8 cellular contexts compared by ENCODE assay signal in the genomic region with DNA sequence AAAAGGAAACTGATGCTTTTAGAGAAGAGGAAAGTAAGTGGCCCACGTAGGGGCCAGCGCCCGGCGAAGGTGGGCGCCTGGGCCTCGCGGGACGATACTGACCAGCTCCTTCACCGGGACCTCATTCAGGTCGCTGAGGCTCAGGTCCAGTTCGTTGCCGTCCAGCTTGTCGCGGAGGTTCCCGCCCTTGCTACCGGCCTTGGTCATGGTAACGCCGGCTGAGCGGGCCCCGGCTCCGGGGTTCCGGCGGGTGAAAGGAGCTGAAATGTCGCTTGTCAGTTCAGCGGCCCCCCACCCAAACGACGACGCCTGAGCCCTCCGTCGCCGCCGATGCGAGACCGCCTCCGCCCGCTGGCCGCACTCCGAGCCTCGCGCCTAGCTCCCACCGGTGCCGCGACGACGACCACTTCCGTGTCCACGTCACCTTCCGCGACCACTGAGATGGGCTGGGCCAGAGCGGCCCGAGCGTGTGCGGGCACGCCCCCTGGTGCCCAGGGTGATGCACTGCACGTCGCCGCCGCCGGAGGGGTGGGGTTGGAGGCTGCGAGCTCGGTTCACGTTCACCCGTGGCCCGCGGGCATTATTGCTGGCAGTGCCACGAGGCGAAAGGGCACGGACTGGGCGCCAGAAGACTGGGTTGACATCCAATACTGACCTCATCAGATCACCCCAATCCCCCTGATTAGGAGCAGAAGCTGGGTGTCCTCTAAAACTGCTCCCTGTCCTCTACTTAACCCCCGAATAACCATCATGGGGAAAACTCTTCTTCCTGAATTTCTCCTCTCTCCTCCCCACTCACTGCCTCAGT. TPM values are rescaled to one million over a fixed set of nuclear protein-coding genes. Genes with fewer than 3 reads are reported as not detected.
DNase-seq lines count a peak whose midpoint lies in the region; ATAC-seq, FAIRE-seq and TF ChIP-seq lines count a peak whose summit lies in the region.

A gene (minus strand): TSS at position 413 of the 808 bp plus-strand sequence. CDS start 206 bp downstream, at position 207.

- H2BK20ac ChIP-seq in H1 (ENCODE audit: low read length), result no peak within 1 kb of the TSS

- TF ChIP-seq RAD21 in H1 (IDR thresholded peaks at IDR 0.05 in 1 of 2, conservative IDR thresholded peaks at IDR 0.05 in 1 of 2; ENCODE audit: low read depth in 2 of 2, low read length in 2 of 2), result peak; percentile 19 to 52; a peak in 3 of 4 replicates

- H3K4me1 ChIP-seq in H1 (replicated peaks in 1 of 4; ENCODE audit: control insufficient read depth in 3 of 4, insufficient read depth in 4 of 4, low read length in 3 of 4), result no peaks in the 10 kb centered on the region; a peak in 3 of 7 replicates
- peaks cover 5% of the 10 kb centered on the region for H3K4me1 ChIP-seq in mesendoderm (ENCODE audit: control insufficient read depth, low read depth, low read length)

- peaks cover 7% of the 10 kb centered on the region; the same call in 1 of the 2 replicates for H3K23me2 ChIP-seq in H1 (ENCODE audit: low read depth, low read length)

- H3K4me3 ChIP-seq in H1 (ENCODE audit: extremely low read depth in 1 of 4, insufficient read depth in 2 of 4, low read depth in 3 of 4, low read length in 4 of 4) (peak within 1 kb of the TSS; percentile 64 to 92 (median 80)), mesendoderm (ENCODE audit: low read length) (peak within 1 kb of the TSS; percentile 87)

- POLR2A ChIA-PET in H1 (lab: Charles Lee; ENCODE audit: partially characterized antibody), result interaction anchor here (0.6 to 27.4 kb wide), 15 partner anchors 8 to 227 kb away, joined by 3 to 313 read pairs (median 5); a partner anchor contains a TSS

- 0 out of 2 replicates have a peak within 1 kb of the TSS, but pooled peaks have one; percentile 61 for H2BK15ac ChIP-seq in H1 (ENCODE audit: low read length)
- H2BK15ac ChIP-seq in mesendoderm (replicated peaks; ENCODE audit: low read depth), result no peak within 1 kb of the TSS

- H2BK120ac ChIP-seq in H1 (replicated peaks; ENCODE audit: low read depth, low read length) (peak within 1 kb of the TSS; percentile 18), mesendoderm (ENCODE audit: low read depth, low read length) (no peak within 1 kb of the TSS)

- H3K79me2 ChIP-seq in H1 (ENCODE audit: control insufficient read depth in 1 of 2, insufficient read depth in 2 of 2, low read length in 2 of 2) (peaks cover 0 to 18% of the 10 kb centered on the region in 2 experiments; a peak in 3 of 4 replicates), mesendoderm (ENCODE audit: control insufficient read depth, insufficient read depth, low read length) (peaks cover 25% of the 10 kb centered on the region)

- H3K9me3 ChIP-seq in H1 (ENCODE audit: insufficient read depth in 2 of 2, low read depth in 1 of 2, low read length in 1 of 2), result peaks cover 0 to 3% of the 10 kb centered on the region in 2 experiments; a peak in 1 of 4 replicates

- H3K23ac ChIP-seq in H1 (ENCODE audit: insufficient read length) (no peak within 1 kb of the TSS), mesendoderm (ENCODE audit: low read length) (peak within 1 kb of the TSS; percentile 72)

- H3K27ac ChIP-seq in H1 (ENCODE audit: low read depth, low read length) (no peak within 1 kb of the TSS; the same call in 1 of the 2 replicates), mesendoderm (ENCODE audit: low read depth, low read length) (no peak within 1 kb of the TSS)

- no peak within 1 kb of the TSS for H4K91ac ChIP-seq in H1 (replicated peaks; ENCODE audit: insufficient read length, low read length)

- TF ChIP-seq POLR2A in H1 (IDR thresholded peaks at IDR 0.05; ENCODE audit: control extremely low read depth in 1 of 2, low read depth in 2 of 2, low read length in 2 of 2), result peak; percentile 44 to 89

- 0 out of 3 replicates have a peak, but pooled peaks of 1 of the 2 experiments have one; percentile 13 for TF ChIP-seq EP300 in H1 (IDR thresholded peaks at IDR 0.05; ENCODE audit: borderline replicate concordance in 1 of 2, low read depth in 2 of 2, low read length in 2 of 2)

- H4K20me1 ChIP-seq in H1 (replicated peaks in 1 of 2; ENCODE audit: control insufficient read depth in 1 of 2, insufficient read depth in 2 of 2, low read length in 2 of 2), result peaks cover 0 to 12% of the 10 kb centered on the region in 2 experiments

- WGBS in H1 (ENCODE audit: extremely low coverage in 1 of 2, insufficient coverage in 1 of 2, insufficient read length in 1 of 2, insufficient replicate concordance in 2 of 2, low coverage in 1 of 2, low lambda C conversion rate in 2 of 2, missing lambda C conversion rate in 1 of 2), 2 experiments, result 3% methylated on average over 69 of the region's 70 CpGs; no CpG with 5 or more reads in 1 of the 2 experiments
- WGBS in mesendoderm (ENCODE audit: extremely low coverage, insufficient coverage, low lambda C conversion rate), result no CpG with 5 or more reads among the region's 70 CpGs

- TF ChIP-seq CTCF in H1 (IDR thresholded peaks at IDR 0.05; ENCODE audit: control extremely low read depth in 1 of 3, insufficient read depth in 1 of 3, low read depth in 1 of 3, low read length in 3 of 3), result peak; percentile 97 to 100 (median 98)

- H3K14ac ChIP-seq in H1 (ENCODE audit: insufficient read length), result no peak within 1 kb of the TSS

- H3K79me1 ChIP-seq in H1 (ENCODE audit: low read depth, low read length), result peaks cover 5% of the 10 kb centered on the region
- H3K79me1 ChIP-seq in mesendoderm (ENCODE audit: low read length), result peaks cover 26% of the 10 kb centered on the region

- H3K36me3 ChIP-seq in H1 (ENCODE audit: control insufficient read depth in 2 of 4, insufficient read depth in 4 of 4, low read length in 3 of 4) (peaks cover 24 to 28% (median 27%) of the 10 kb centered on the region in 4 experiments), mesendoderm (ENCODE audit: control insufficient read depth, insufficient read depth, low read length) (peaks cover 19% of the 10 kb centered on the region)

- FAIRE-seq in H1 (lab: Jason Lieb, UNC), result no peak

- no peak within 1 kb of the TSS for H4K5ac ChIP-seq in H1 (ENCODE audit: insufficient read length, low read depth, low read length)
- peak within 1 kb of the TSS; percentile 84 for H4K5ac ChIP-seq in mesendoderm (ENCODE audit: low read length)

- H3K18ac ChIP-seq in H1 (ENCODE audit: extremely low read depth, low read length) (peak within 1 kb of the TSS; percentile 82; the same call in 1 of the 2 replicates), mesendoderm (ENCODE audit: low read length) (peak within 1 kb of the TSS; percentile 43)

- H2AFZ ChIP-seq in H1 (ENCODE audit: low read length), result peak within 1 kb of the TSS; percentile 91

- 0 out of 2 replicates have a peak within 1 kb of the TSS, but pooled peaks have one; percentile 35 for H2BK5ac ChIP-seq in H1 (ENCODE audit: low read depth, low read length)
- H2BK5ac ChIP-seq in mesendoderm (ENCODE audit: low read length), result no peak within 1 kb of the TSS

- H3K27me3 ChIP-seq in H1 (replicated peaks in 1 of 4; ENCODE audit: control insufficient read depth in 3 of 4, extremely low read depth in 1 of 4, insufficient read depth in 3 of 4, low read length in 3 of 4), result no peaks in the 10 kb centered on the region
- no peaks in the 10 kb centered on the region for H3K27me3 ChIP-seq in mesendoderm (ENCODE audit: insufficient read depth, low read length, poor library complexity)

- H3K9ac ChIP-seq in H1 (replicated peaks in 1 of 4; ENCODE audit: extremely low read depth in 1 of 4, low read depth in 3 of 4, low read length in 3 of 4), result peak within 1 kb of the TSS; percentile 67 to 88 (median 75)
- peak within 1 kb of the TSS; percentile 93 for H3K9ac ChIP-seq in mesendoderm (ENCODE audit: low read length)

- peak within 1 kb of the TSS; percentile 95 for H4K8ac ChIP-seq in H1 (ENCODE audit: extremely low read depth, insufficient read depth, low read length)
- no peak within 1 kb of the TSS for H4K8ac ChIP-seq in mesendoderm (ENCODE audit: low read depth, low read length)

- no peak within 1 kb of the TSS for H3K4ac ChIP-seq in H1 (replicated peaks; ENCODE audit: insufficient read length, low read depth, low read length)
- peak within 1 kb of the TSS; percentile 66 for H3K4ac ChIP-seq in mesendoderm (ENCODE audit: low read depth, low read length)

- CTCF ChIA-PET in H1 (lab: Charles Lee; ENCODE audit: partially characterized antibody), result interaction anchor here (0.5 to 5.5 kb wide), 58 partner anchors 9 to 1803 kb away, joined by 3 to 87 read pairs (median 5); a partner anchor contains a TSS

- H3K4me2 ChIP-seq in H1 (ENCODE audit: insufficient read depth in 1 of 2, low read depth in 2 of 2, low read length in 2 of 2), result peak within 1 kb of the TSS; percentile 94 to 97
- peak within 1 kb of the TSS; percentile 87 for H3K4me2 ChIP-seq in mesendoderm (ENCODE audit: low read length)

- peak; percentile 79 for DNase-seq in COLO829 (ENCODE audit: low spot score)
- peak; percentile 87 for DNase-seq in HPDE6-E6E7 (ENCODE audit: extremely low spot score)
- peak; percentile 82 for DNase-seq in NK-92 treated with Interleukin-12 subunit alpha and Interleukin-12 subunit beta, amount 100 ng/mL, for 24 hours (lab: John Stamatoyannopoulos, UW)
- peak; percentile 81 to 99 (median 95) for DNase-seq in activated CD8-positive, alpha-beta memory T cell treated with anti-CD3 and anti-CD28 coated beads for 48 hours (ENCODE audit: low read depth in 2 of 3, low spot score in 2 of 3)
- peak; percentile 23 to 98 for DNase-seq in H1 (ENCODE audit: low read depth in 1 of 2, low spot score in 2 of 2)
- peak; percentile 82 for DNase-seq in mesendoderm
- DNase-seq in stimulated activated CD8-positive, alpha-beta memory T cell treated with anti-CD3 and anti-CD28 coated beads, Interleukin-12 subunit alpha, Interleukin-12 subunit beta, amount 100 ng/mL, for 4 hours (ENCODE audit: low read depth), result peak; percentile 87

- H2BK12ac ChIP-seq in H1 (ENCODE audit: low read depth, low read length), result peak within 1 kb of the TSS; percentile 80; the same call in 1 of the 2 replicates

- ATAC-seq in GM19463 (IDR thresholded peaks at IDR 0.05; ENCODE audit: unreplicated experiment), result peak; percentile 100

- H2AK5ac ChIP-seq in H1 (ENCODE audit: low read depth, low read length) (no peak within 1 kb of the TSS), mesendoderm (ENCODE audit: low read length) (no peak within 1 kb of the TSS)

- H3K56ac ChIP-seq in H1 (replicated peaks; ENCODE audit: insufficient read length, low read depth, low read length) (no peak within 1 kb of the TSS), mesendoderm (ENCODE audit: low read length) (peak within 1 kb of the TSS; percentile 94)

TF ChIP-seq in H1, 55 proteins besides CTCF, POLR2A, EP300 and RAD21 (continues in another document):
- TF ChIP-seq GABPA (IDR thresholded peaks at IDR 0.05; ENCODE audit: borderline replicate concordance, insufficient read depth, low read length), result no peak

RNA-seq across cellular contexts. Expression of the gene that starts here (rescaled TPM):
- 117 TPM in 2 replicates for total RNA-seq in H1 (2021; fragmentation: NEBNext Ultra II Directional; extraction: Animal tissue kit (Norgen Biotek cat#: 25700))
- polyA plus RNA-seq in H1 (2011; rRNA removed), result 48.3 and 48.7 TPM in 2 replicates
- 58.5 TPM for polyA plus RNA-seq in H1 (2011; cell fraction: cytosol; rRNA removed)
- 43.5 TPM for polyA plus RNA-seq in H1 (2011; cell fraction: nucleus; rRNA removed)
- 94.3 to 100 TPM (median 95.6 TPM) in 4 replicates for polyA plus RNA-seq in H1 (2012, experiment 1 of 2)
- 68.4 TPM for polyA plus RNA-seq in H1 (2012, experiment 2 of 2)
- polyA plus RNA-seq in H1 (2013, experiment 1 of 2), result 66.2 TPM
- polyA plus RNA-seq in H1 (2013, experiment 2 of 2), result 66.4 TPM
- 104 and 110 TPM in 2 replicates for polyA minus RNA-seq in H1 (2011; rRNA and poly(A)+ RNA removed)
- 39.5 TPM for polyA minus RNA-seq in H1 (2011; cell fraction: cytosol; rRNA and poly(A)+ RNA removed)
- polyA minus RNA-seq in H1 (2011; cell fraction: nucleus; rRNA and poly(A)+ RNA removed), result 37.6 TPM
- 88.3 TPM for polyA plus RNA-seq in mesendoderm (2013, experiment 1 of 2)
- polyA plus RNA-seq in mesendoderm (2013, experiment 2 of 2), result 89.3 TPM
